ENCODE assay signal across 32 cellular contexts in genomic region chr14:87067061-87067460, GRCh38.
"Had no signal": no experiment of that assay in that cellular context is flagged by ENCODE, and none has a peak within 500 bp of the region (broad histone marks: within the 10 kb centered on the region; RNA-seq: fewer than 3 reads in every experiment).

No MANE protein-coding gene starts in this region.

- ATAC-seq: activated CD8-positive, alpha-beta memory T cell treated with anti-CD3 and anti-CD28 coated beads, Interleukin-2, amount 10 ng/mL, durations not matched to agents 7 days and 5 days; activated naive CD8-positive, alpha-beta T cell treated with anti-CD3 and anti-CD28 coated beads, Interleukin-2, amount 50 U/mL, for 24 hours; Panc1; SK-N-SH treated with all-trans-retinoic acid at 6 μM for 48 hours; T-cell; T-helper 17 cell had no signal

- DNase-seq: activated CD4-positive, alpha-beta memory T cell treated with anti-CD3 and anti-CD28 coated beads, Interleukin-2, amount 10 ng/mL, durations not matched to agents 7 days and 5 days; activated CD4-positive, alpha-beta T cell treated with anti-CD3 and anti-CD28 coated beads for 1 hour; activated CD4-positive, alpha-beta T cell treated with anti-CD3 and anti-CD28 coated beads for 48 hours; activated CD4-positive, CD25-positive, alpha-beta regulatory T cell; activated CD8-positive, alpha-beta memory T cell treated with anti-CD3 and anti-CD28 coated beads for 24 hours; activated CD8-positive, alpha-beta memory T cell treated with anti-CD3 and anti-CD28 coated beads, Interleukin-2, amount 10 ng/mL, durations not matched to agents 7 days and 5 days; activated CD8-positive, alpha-beta memory T cell treated with anti-CD3 and anti-CD28 coated beads, Interleukin-2, amount 50 U/mL, for 48 hours; activated effector memory CD4-positive, alpha-beta T cell treated with Interleukin-2 at 50 U/mL for 16 hours; activated naive CD4-positive, alpha-beta T cell treated with anti-CD3 and anti-CD28 coated beads, Interleukin-2, amount 10 ng/mL, durations not matched to agents 7 days and 5 days; activated naive CD8-positive, alpha-beta T cell treated with anti-CD3 and anti-CD28 coated beads, Interleukin-2, amount 50 U/mL, for 24 hours; activated T-cell treated with anti-CD3 and anti-CD28 coated beads, Interleukin-2, amount 50 U/mL, for 48 hours; anterior cingulate cortex; caudate nucleus; cerebellar nuclear complex; MV-4-11; NCI-H1092 treated with DMSO at 0.1 percent for 48 hours; NCI-H1417; NCI-H146; NCI-H187; NCI-H2029 treated with DMSO at 0.1 percent for 48 hours; NCI-H2107; NCI-H2171; NCI-H2227 treated with DMSO at 0.1 percent for 48 hours; NCI-H446; NCI-H510A treated with DMSO at 0.1 percent for 48 hours; NCI-H69; SHP77 treated with DMSO at 0.1 percent for 48 hours; T-cell; T-helper 17 cell had no signal

- H3K27ac ChIP-seq: VCaP had no signal
